8 cellular contexts compared by ENCODE assay signal in genomic region chr7:25950488-25951413, GRCh38.
DNase-seq lines count a peak whose midpoint lies in the region; ATAC-seq, FAIRE-seq and TF ChIP-seq lines count a peak whose summit lies in the region.

No MANE protein-coding gene starts in this region.

- no peaks in the 10 kb centered on the region for H3K27me3 ChIP-seq in GM12878 (replicated peaks in 1 of 2; ENCODE audit: control insufficient read depth in 2 of 2, insufficient read depth in 2 of 2, low read length in 1 of 2)

- H3K9ac ChIP-seq in GM12878 (ENCODE audit: control insufficient read depth, insufficient read depth, low read length), result peak overlapping the region; percentile 71

- peak; percentile 7 for FAIRE-seq in GM12878 (lab: Jason Lieb, UNC)

- WGBS in GM12878 (ENCODE audit: insufficient coverage, insufficient replicate concordance, low lambda C conversion rate, missing lambda C conversion rate), result 2% methylated on average over 52 of the region's 86 CpGs

- peak overlapping the region; percentile 69 for H2AFZ ChIP-seq in GM12878 (ENCODE audit: control insufficient read depth, low read depth, low read length)

- in situ Hi-C loops in GM12878 (cut with MboI), result loop anchor here (25.0 kb wide), 1 partner anchor 1038 kb away; no protein-coding TSS in a partner anchor

- H3K27ac ChIP-seq in GM12878 (ENCODE audit: control insufficient read depth, insufficient read depth), result peak overlapping the region; percentile 49

- POLR2A ChIA-PET in GM12878 (lab: Charles Lee), result interaction anchor here (0.6 to 3.9 kb wide), 8 partner anchors 9 to 88 kb away, joined by 3 to 23 read pairs (median 4); no protein-coding TSS in a partner anchor

- H3K9me3 ChIP-seq in GM12878 (replicated peaks; ENCODE audit: control insufficient read depth, insufficient read depth, low read length), result no peaks in the 10 kb centered on the region; the same call in 2 of the 3 replicates

- RAD21 ChIA-PET in GM12878 (lab: Charles Lee; ENCODE audit: unreplicated experiment), result interaction anchor here (1.2 to 2.6 kb wide), 3 partner anchors 17 to 57 kb away, joined by 5 to 9 read pairs (median 8); no protein-coding TSS in a partner anchor

- peak overlapping the region; percentile 86 for H3K4me3 ChIP-seq in GM12878
- H3K4me3 ChIP-seq in skeletal muscle cell (ENCODE audit: low read depth, low read length), result peak overlapping the region; percentile 63

- intact Hi-C loops in GM12878 (cut with micrococcal nuclease; ENCODE audit: unreplicated experiment), result loop anchor here (1.0 kb wide), 1 partner anchor 18 kb away; no protein-coding TSS in a partner anchor

- SMC1A ChIA-PET in GM12878 (lab: Charles Lee; ENCODE audit: uncharacterized antibody, unreplicated experiment), result interaction anchor here (0.6 to 2.6 kb wide), 10 partner anchors 9 to 58 kb away, joined by 3 to 16 read pairs (median 7); no protein-coding TSS in a partner anchor

- H4K20me1 ChIP-seq in GM12878 (ENCODE audit: control insufficient read depth, insufficient read depth), result no peaks in the 10 kb centered on the region

- no peak for TF ChIP-seq CTCF in GM12878 (IDR thresholded peaks at IDR 0.05 in 2 of 3, conservative IDR thresholded peaks at IDR 0.05 in 1 of 3; ENCODE audit: control insufficient read depth in 2 of 3, extremely low read depth in 1 of 3, insufficient read depth in 1 of 3, low read depth in 3 of 3, low read length in 3 of 3)

- peak overlapping the region; percentile 95 for H3K4me2 ChIP-seq in GM12878 (ENCODE audit: control insufficient read depth, insufficient read depth)

- no peak for TF ChIP-seq RAD21 in GM12878 (IDR thresholded peaks at IDR 0.05; ENCODE audit: insufficient read depth, low read depth, low read length)

- TF ChIP-seq EP300 in GM12878 (IDR thresholded peaks at IDR 0.05; ENCODE audit: borderline replicate concordance in 1 of 2, control insufficient read depth in 1 of 2, low read depth in 2 of 2, low read length in 2 of 2), result no peak

- H3K36me3 ChIP-seq in GM12878 (ENCODE audit: control insufficient read depth in 2 of 2, insufficient read depth in 2 of 2, low read length in 1 of 2), result no peaks in the 10 kb centered on the region

- no TSS peak for BruUV-seq in GM12878 (replicated peaks; lab: Mats Ljungman, UMichigan)

- TF ChIP-seq POLR2A in GM15510 (IDR thresholded peaks at IDR 0.05; ENCODE audit: borderline replicate concordance, extremely low read depth, insufficient read length) (peak; percentile 51), GM12878 (IDR thresholded peaks at IDR 0.05; ENCODE audit: low read depth, low read length) (peak; percentile 68)

- H3K79me2 ChIP-seq in GM12878 (ENCODE audit: control insufficient read depth, insufficient read depth, low read length), result peaks cover 30% of the 10 kb centered on the region

- CTCF ChIA-PET in GM12878 (lab: Yijun Ruan, JAX), result interaction anchor here (0.7 to 6.8 kb wide), 5 partner anchors 9 to 133 kb away, joined by 3 to 60 read pairs (median 6); no protein-coding TSS in a partner anchor

- ATAC-seq in HG02852 (IDR thresholded peaks at IDR 0.05; ENCODE audit: unreplicated experiment), result peak; percentile 83
- ATAC-seq in GM12878, result peak; percentile 89

- DNase-seq in NCI-H1436 treated with DMSO at 0.1 percent for 48 hours (lab: John Stamatoyannopoulos, UW) (peak; percentile 66), T-helper 22 cell (ENCODE audit: low read depth) (peak; percentile 87), GM12878 (ENCODE audit: low read depth, low spot score) (peak; percentile 69), iPS DF 4.7 (ENCODE audit: extremely low read depth, low spot score) (peak; percentile 75), skeletal muscle cell (ENCODE audit: low read depth) (peak; percentile 51), middle frontal gyrus (ENCODE audit: extremely low spot score, low spot score) (no peak)

- peaks cover 23% of the 10 kb centered on the region for H3K4me1 ChIP-seq in GM12878 (ENCODE audit: control insufficient read depth, insufficient read depth, low read length)

TF ChIP-seq in GM12878, 131 proteins besides CTCF, POLR2A, EP300 and RAD21 (continues in another document):
- TF ChIP-seq FOS (IDR thresholded peaks at IDR 0.05; ENCODE audit: borderline replicate concordance, extremely low read depth, insufficient read length) (no peak), YBX1 (IDR thresholded peaks at IDR 0.05) (no peak), MEF2A (IDR thresholded peaks at IDR 0.05; ENCODE audit: insufficient read depth, low read depth, low read length) (no peak), MAX (IDR thresholded peaks at IDR 0.05; ENCODE audit: low read depth, low read length) (peak; percentile 92), ZNF687 (IDR thresholded peaks at IDR 0.05) (peak; percentile 99), BMI1 (IDR thresholded peaks at IDR 0.05; ENCODE audit: borderline replicate concordance) (no peak)
- TF ChIP-seq, protein P1, sequence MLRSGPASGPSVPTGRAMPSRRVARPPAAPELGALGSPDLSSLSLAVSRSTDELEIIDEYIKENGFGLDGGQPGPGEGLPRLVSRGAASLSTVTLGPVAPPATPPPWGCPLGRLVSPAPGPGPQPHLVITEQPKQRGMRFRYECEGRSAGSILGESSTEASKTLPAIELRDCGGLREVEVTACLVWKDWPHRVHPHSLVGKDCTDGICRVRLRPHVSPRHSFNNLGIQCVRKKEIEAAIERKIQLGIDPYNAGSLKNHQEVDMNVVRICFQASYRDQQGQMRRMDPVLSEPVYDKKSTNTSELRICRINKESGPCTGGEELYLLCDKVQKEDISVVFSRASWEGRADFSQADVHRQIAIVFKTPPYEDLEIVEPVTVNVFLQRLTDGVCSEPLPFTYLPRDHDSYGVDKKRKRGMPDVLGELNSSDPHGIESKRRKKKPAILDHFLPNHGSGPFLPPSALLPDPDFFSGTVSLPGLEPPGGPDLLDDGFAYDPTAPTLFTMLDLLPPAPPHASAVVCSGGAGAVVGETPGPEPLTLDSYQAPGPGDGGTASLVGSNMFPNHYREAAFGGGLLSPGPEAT (IDR thresholded peaks at IDR 0.05; ENCODE audit: low read depth), result no peak
- TF ChIP-seq, protein P2, sequence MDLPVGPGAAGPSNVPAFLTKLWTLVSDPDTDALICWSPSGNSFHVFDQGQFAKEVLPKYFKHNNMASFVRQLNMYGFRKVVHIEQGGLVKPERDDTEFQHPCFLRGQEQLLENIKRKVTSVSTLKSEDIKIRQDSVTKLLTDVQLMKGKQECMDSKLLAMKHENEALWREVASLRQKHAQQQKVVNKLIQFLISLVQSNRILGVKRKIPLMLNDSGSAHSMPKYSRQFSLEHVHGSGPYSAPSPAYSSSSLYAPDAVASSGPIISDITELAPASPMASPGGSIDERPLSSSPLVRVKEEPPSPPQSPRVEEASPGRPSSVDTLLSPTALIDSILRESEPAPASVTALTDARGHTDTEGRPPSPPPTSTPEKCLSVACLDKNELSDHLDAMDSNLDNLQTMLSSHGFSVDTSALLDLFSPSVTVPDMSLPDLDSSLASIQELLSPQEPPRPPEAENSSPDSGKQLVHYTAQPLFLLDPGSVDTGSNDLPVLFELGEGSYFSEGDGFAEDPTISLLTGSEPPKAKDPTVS (IDR thresholded peaks at IDR 0.05; ENCODE audit: low read depth, low read length), result no peak
